ENCODE assay signal across 13 cellular contexts in genomic region chr3:184808021-184808420, GRCh38. TPM values are rescaled to one million over a fixed set of nuclear protein-coding genes. Genes with fewer than 3 reads are reported as not detected.
DNase-seq lines count a peak whose midpoint lies in the region; ATAC-seq and TF ChIP-seq lines count a peak whose summit lies in the region.
"Had no signal": no experiment of that assay in that cellular context is flagged by ENCODE, and none has a peak within 500 bp of the region (broad histone marks: within the 10 kb centered on the region; RNA-seq: fewer than 3 reads in every experiment).

No MANE protein-coding gene starts in this region.

- H2BK120ac ChIP-seq in H9 (ENCODE audit: low read depth, low read length, poor library complexity, severe bottlenecking): no peak overlapping the region

- H3K27ac ChIP-seq in H9 (ENCODE audit: insufficient read length, low read depth, low read length) (no peak overlapping the region), RWPE2 (ENCODE audit: poor library complexity, severe bottlenecking) (no peak overlapping the region), breast epithelium (no peak overlapping the region)
- H3K27ac ChIP-seq in CD4-positive, alpha-beta memory T cell (ENCODE audit: low read depth, low read length): no peak overlapping the region
- H3K27ac ChIP-seq: gastroesophageal sphincter had no signal

- H3K27ac Mint-ChIP-seq in H9 (no peak overlapping the region; a peak in 1 of 7 replicates), glutamatergic neuron (ENCODE audit: unreplicated experiment) (no peak overlapping the region), T-helper 17 cell (no peak overlapping the region)
- H3K27ac Mint-ChIP-seq in CD4-positive, alpha-beta memory T cell: no peak overlapping the region
- H3K27ac Mint-ChIP-seq: activated CD8-positive, alpha-beta memory T cell treated with anti-CD3 and anti-CD28 coated beads, Interleukin-2, amount 10 ng/mL, durations not matched to agents 7 days and 5 days had no signal

- H3K4me1 Mint-ChIP-seq in H9 (peaks cover 7 to 11% of the 10 kb centered on the region in 2 experiments), glutamatergic neuron (ENCODE audit: low read depth, unreplicated experiment) (peaks cover 8% of the 10 kb centered on the region), T-helper 17 cell (peaks cover 17% of the 10 kb centered on the region)
- peaks cover 9 to 20% (median 14%) of the 10 kb centered on the region in 4 donors for H3K4me1 Mint-ChIP-seq in CD4-positive, alpha-beta memory T cell

- H3K36me3 ChIP-seq in BE2C (no peaks in the 10 kb centered on the region), RWPE2 (ENCODE audit: low read depth) (no peaks in the 10 kb centered on the region), HAP-1 (replicated peaks) (no peaks in the 10 kb centered on the region), breast epithelium (no peaks in the 10 kb centered on the region)
- no peaks in the 10 kb centered on the region for H3K36me3 ChIP-seq in CD4-positive, alpha-beta memory T cell (ENCODE audit: insufficient read depth, low read length)
- H3K36me3 ChIP-seq: gastroesophageal sphincter had no signal

- no peak for TF ChIP-seq POLR2A in breast epithelium (IDR thresholded peaks at IDR 0.05)

- H3K27me3 ChIP-seq in BE2C: no peaks in the 10 kb centered on the region
- no peaks in the 10 kb centered on the region for H3K27me3 ChIP-seq in H9 (ENCODE audit: insufficient read depth, low read length)
- H3K27me3 ChIP-seq in RWPE2 (ENCODE audit: insufficient read depth, poor library complexity, severe bottlenecking): no peaks in the 10 kb centered on the region
- H3K27me3 ChIP-seq in HAP-1 (ENCODE audit: low read depth): no peaks in the 10 kb centered on the region; the same call in 1 of the 2 replicates
- no peaks in the 10 kb centered on the region for H3K27me3 ChIP-seq in CD4-positive, alpha-beta memory T cell (ENCODE audit: insufficient read depth, low read length)
- H3K27me3 ChIP-seq in breast epithelium: no peaks in the 10 kb centered on the region
- H3K27me3 ChIP-seq: gastroesophageal sphincter had no signal

- H3K79me2 ChIP-seq in H9 (ENCODE audit: insufficient read depth, low read length): no peaks in the 10 kb centered on the region

- H3K9me3 Mint-ChIP-seq in H9 (no peaks in the 10 kb centered on the region), glutamatergic neuron (ENCODE audit: unreplicated experiment) (no peaks in the 10 kb centered on the region)
- H3K9me3 Mint-ChIP-seq in CD4-positive, alpha-beta memory T cell: peaks cover 0 to 3% (median 0%) of the 10 kb centered on the region in 8 donors

- TF ChIP-seq CTCF in BE2C (IDR thresholded peaks at IDR 0.05; ENCODE audit: low read depth, low read length) (peak; percentile 66), H9 (conservative IDR thresholded peaks at IDR 0.05) (peak; percentile 79), RWPE2 (IDR thresholded peaks at IDR 0.05; ENCODE audit: poor library complexity, severe bottlenecking) (peak; percentile 15), glutamatergic neuron (IDR thresholded peaks at IDR 0.05; ENCODE audit: partially characterized antibody, unreplicated experiment) (no peak), breast epithelium (IDR thresholded peaks at IDR 0.05) (no peak)

- no peak overlapping the region for H3K18ac ChIP-seq in H9 (ENCODE audit: insufficient read length, low read depth, low read length)

- peaks cover 7% of the 10 kb centered on the region for H3K23me2 ChIP-seq in H9 (ENCODE audit: insufficient read length, low read depth, low read length, poor library complexity, severe bottlenecking)

- DNase-seq in BE2C: peak; percentile 52
- peak; percentile 81 for DNase-seq in H9
- no peak for DNase-seq in RWPE2 (ENCODE audit: low spot score)
- DNase-seq in glutamatergic neuron: peak; percentile 31
- no peak for DNase-seq in HAP-1 (ENCODE audit: low spot score in 2 of 2)
- DNase-seq in CD4-positive, alpha-beta memory T cell: no peak
- DNase-seq in T-helper 17 cell: no peak
- DNase-seq in breast epithelium (ENCODE audit: low spot score in 2 of 2): no peak
- DNase-seq: activated CD8-positive, alpha-beta memory T cell treated with anti-CD3 and anti-CD28 coated beads, Interleukin-2, amount 10 ng/mL, durations not matched to agents 7 days and 5 days; NCI-H1930; small intestine had no signal

- POLR2A ChIA-PET in CD4-positive, alpha-beta memory T cell (lab: Charles Lee; ENCODE audit: partially characterized antibody): no interaction called here

- H3K9me3 ChIP-seq in BE2C (no peaks in the 10 kb centered on the region), H9 (ENCODE audit: control insufficient read depth, low read depth, low read length) (no peaks in the 10 kb centered on the region), RWPE2 (ENCODE audit: severe bottlenecking) (no peaks in the 10 kb centered on the region), HAP-1 (no peaks in the 10 kb centered on the region), T-helper 17 cell (ENCODE audit: control insufficient read depth, low read length, poor library complexity, severe bottlenecking) (no peaks in the 10 kb centered on the region), breast epithelium (no peaks in the 10 kb centered on the region)
- H3K9me3 ChIP-seq in CD4-positive, alpha-beta memory T cell (ENCODE audit: control insufficient read depth in 1 of 2, low read length in 2 of 2): no peaks in the 10 kb centered on the region
- H3K9me3 ChIP-seq: gastroesophageal sphincter had no signal

- no CpG with 5 or more reads among the region's 4 CpGs for WGBS in H9 (ENCODE audit: extremely low coverage, insufficient read length, low lambda C conversion rate)

- H2AK5ac ChIP-seq in H9 (ENCODE audit: insufficient read length, low read length): no peak overlapping the region

- intact Hi-C loops in CD4-positive, alpha-beta memory T cell (cut with micrococcal nuclease): no loop called here
- intact Hi-C loops in breast epithelium (cut with DNase I; ENCODE audit: low total_unique reads): no loop called here

- in situ Hi-C loops in HAP-1 (cut with MboI; ENCODE audit: low sequenced_read_pairs): no loop called here

- no peak overlapping the region for H3K4me2 ChIP-seq in H9 (ENCODE audit: insufficient read depth, insufficient read length, low read length)

- no peak overlapping the region for H4K5ac ChIP-seq in H9 (ENCODE audit: insufficient read length, low read depth, low read length)

- CTCF ChIA-PET in CD4-positive, alpha-beta memory T cell (lab: Charles Lee; ENCODE audit: partially characterized antibody): interaction anchor here (0.7 to 1.1 kb wide), 4 partner anchors 29 to 294 kb away, joined by 3 read pairs; no protein-coding TSS in a partner anchor

- no peak overlapping the region for H3K14ac ChIP-seq in H9 (ENCODE audit: insufficient read depth, low read length)

- no peak overlapping the region for H3K56ac ChIP-seq in H9 (ENCODE audit: insufficient read length, low read depth, low read length)

- H2BK20ac ChIP-seq in H9 (ENCODE audit: low read depth, low read length, poor library complexity, severe bottlenecking): no peak overlapping the region

- H3T11ph ChIP-seq in H9 (ENCODE audit: low read length): no peak overlapping the region

- no peak overlapping the region for H4K91ac ChIP-seq in H9 (ENCODE audit: insufficient read length, low read depth, low read length)

- no peak overlapping the region for H2BK15ac ChIP-seq in H9 (ENCODE audit: low read depth, low read length)

- H3K4me3 ChIP-seq in BE2C (ENCODE audit: low read depth, low read length) (no peak overlapping the region), RWPE2 (ENCODE audit: severe bottlenecking) (no peak overlapping the region), HAP-1 (no peak overlapping the region), breast epithelium (no peak overlapping the region)
- no peak overlapping the region for H3K4me3 ChIP-seq in CD4-positive, alpha-beta memory T cell (ENCODE audit: low read length in 2 of 2)
- H3K4me3 ChIP-seq: gastroesophageal sphincter had no signal

- H2BK5ac ChIP-seq in H9 (ENCODE audit: insufficient read length, low read length): no peak overlapping the region

- no peaks in the 10 kb centered on the region for H4K20me1 ChIP-seq in H9 (ENCODE audit: control insufficient read depth, insufficient read depth, insufficient read length)

- H3K4me1 ChIP-seq in BE2C (peaks cover 3% of the 10 kb centered on the region; the same call in 1 of the 2 replicates), H9 (ENCODE audit: insufficient read depth, low read length) (no peaks in the 10 kb centered on the region; the same call in 1 of the 2 replicates), RWPE2 (ENCODE audit: insufficient read depth, poor library complexity, severe bottlenecking) (no peaks in the 10 kb centered on the region), HAP-1 (peaks cover 7% of the 10 kb centered on the region), breast epithelium (peaks cover 2 to 3% of the 10 kb centered on the region in 2 donors)
- peaks cover 18% of the 10 kb centered on the region for H3K4me1 ChIP-seq in CD4-positive, alpha-beta memory T cell (ENCODE audit: insufficient read depth, low read length)

- no peak overlapping the region for H2AFZ ChIP-seq in H9 (ENCODE audit: low read length)

- H3K27me3 Mint-ChIP-seq in H9 (ENCODE audit: low read depth) (peaks cover 8% of the 10 kb centered on the region), glutamatergic neuron (ENCODE audit: unreplicated experiment) (peaks cover 3% of the 10 kb centered on the region), T-helper 17 cell (peaks cover 13% of the 10 kb centered on the region)
- peaks cover 6 to 7% of the 10 kb centered on the region in 2 donors for H3K27me3 Mint-ChIP-seq in CD4-positive, alpha-beta memory T cell

- H3K4ac ChIP-seq in H9 (ENCODE audit: low read depth, low read length): no peak overlapping the region

- H3K36me3 Mint-ChIP-seq in H9 (ENCODE audit: insufficient read depth in 1 of 3, low read depth in 3 of 3) (peaks cover 0 to 2% (median 0%) of the 10 kb centered on the region in 3 experiments; a peak in 2 of 7 replicates), glutamatergic neuron (ENCODE audit: unreplicated experiment) (no peaks in the 10 kb centered on the region), T-helper 17 cell (ENCODE audit: low read depth) (peaks cover 3% of the 10 kb centered on the region)
- peaks cover 0 to 4% of the 10 kb centered on the region in 2 donors for H3K36me3 Mint-ChIP-seq in CD4-positive, alpha-beta memory T cell
- H3K36me3 Mint-ChIP-seq: brain had no signal

- no peak overlapping the region for H3K23ac ChIP-seq in H9 (ENCODE audit: insufficient read length, low read depth, low read length)

- H2BK12ac ChIP-seq in H9 (ENCODE audit: insufficient read length, low read depth, low read length): no peak overlapping the region

- H3K9ac ChIP-seq in H9 (ENCODE audit: extremely low read depth, insufficient read length, low read length): no peak overlapping the region

- H3K4me3 Mint-ChIP-seq in H9: no peak overlapping the region
- H3K4me3 Mint-ChIP-seq in glutamatergic neuron (ENCODE audit: unreplicated experiment): no peak overlapping the region
- H3K4me3 Mint-ChIP-seq in CD4-positive, alpha-beta memory T cell: no peak overlapping the region
- H3K4me3 Mint-ChIP-seq in T-helper 17 cell: no peak overlapping the region
- H3K4me3 Mint-ChIP-seq: activated CD8-positive, alpha-beta memory T cell treated with anti-CD3 and anti-CD28 coated beads, Interleukin-2, amount 10 ng/mL, durations not matched to agents 7 days and 5 days; brain had no signal

- no peak overlapping the region for H4K8ac ChIP-seq in H9 (replicated peaks; ENCODE audit: insufficient read length, low read depth, low read length)

- peaks cover 2% of the 10 kb centered on the region for H3K79me1 ChIP-seq in H9 (ENCODE audit: insufficient read depth, low read depth, low read length, poor library complexity, severe bottlenecking)

- ATAC-seq in RWPE2 (ENCODE audit: low read depth): no peak
- no peak for ATAC-seq in T-helper 17 cell
- ATAC-seq: activated CD8-positive, alpha-beta memory T cell treated with anti-CD3 and anti-CD28 coated beads, Interleukin-2, amount 10 ng/mL, durations not matched to agents 7 days and 5 days; gastroesophageal sphincter had no signal

RNA-seq across cellular contexts. Expression of gene VPS8, which starts 3.9 kb away (rescaled TPM):
- 16.2 TPM for polyA plus RNA-seq in BE2C (2012; ENCODE audit: insufficient read depth, insufficient read length, low read depth)
- total RNA-seq in H9 (2021) (39.7 and 42.2 TPM in 2 replicates), glutamatergic neuron (ENCODE audit: unreplicated experiment) (94.5 TPM), T-helper 17 cell (10 to 100 TPM; 69.5 to 77.5 TPM), breast epithelium (10 to 100 TPM; 52.2 to 86.3 (median 61.9) TPM)
- 10 to 100 TPM; 83.9 to 85.9 TPM for total RNA-seq in CD4-positive, alpha-beta memory T cell
- 10 to 100 TPM; 23.0 to 36.4 TPM for polyA plus RNA-seq in CD4-positive, alpha-beta memory T cell

Comparison
In these comparisons a context has a peak if more than half of its experiments do, and no peak if none do; other contexts are left out.
1. DNase-seq: peak in BE2C (single experiment), H9 (single experiment) and glutamatergic neuron (single experiment); none in RWPE2 (single experiment), HAP-1 (0 of 2), CD4-positive, alpha-beta memory T cell (0 of 5), T-helper 17 cell (0 of 3) and breast epithelium (0 of 2).
2. CTCF ChIP-seq: peak in BE2C (single experiment), H9 (single experiment) and RWPE2 (single experiment); none in glutamatergic neuron (single experiment) and breast epithelium (0 of 3).